In genomic region chr19:55578761-55579747, GRCh38 we compare ENCODE assay signal across 8 cellular contexts. TPM values are rescaled to one million over a fixed set of nuclear protein-coding genes. Genes with fewer than 3 reads are reported as not detected.
DNase-seq lines count a peak whose midpoint lies in the region; ATAC-seq, FAIRE-seq and TF ChIP-seq lines count a peak whose summit lies in the region.
"Had no signal": no experiment of that assay in that cellular context is flagged by ENCODE, and none has a peak within 500 bp of the region (broad histone marks: within the 10 kb centered on the region; RNA-seq: fewer than 3 reads in every experiment).

No MANE protein-coding gene starts in this region.

- POLR2A ChIA-PET in A549 (lab: Yijun Ruan, JAX): no interaction called here
- POLR2A ChIA-PET in PC-3 (lab: Charles Lee; ENCODE audit: unreplicated experiment): no interaction called here

- DNase-seq in A549 (ENCODE audit: low read depth in 1 of 2, low spot score in 1 of 2) (no peak), PC-3 (no peak), hepatocyte (ENCODE audit: low spot score) (no peak), midbrain (lab: John Stamatoyannopoulos, UW) (no peak)
- DNase-seq in activated CD4-positive, alpha-beta T cell treated with anti-CD3 and anti-CD28 coated beads for 1 hour: no peak

- H3K9me2 ChIP-seq in PC-3 (replicated peaks; ENCODE audit: low read length): no peaks in the 10 kb centered on the region
- no peaks in the 10 kb centered on the region for H3K9me2 ChIP-seq in hepatocyte (replicated peaks; ENCODE audit: insufficient read depth)

- H3K36me3 ChIP-seq in PC-3 (ENCODE audit: low read depth, low read length): no peaks in the 10 kb centered on the region; the same call in 1 of the 2 replicates
- no peaks in the 10 kb centered on the region for H3K36me3 ChIP-seq in hepatocyte (replicated peaks; ENCODE audit: insufficient read depth, low read depth)
- H3K36me3 ChIP-seq: neutrophil had no signal

- H3K27ac ChIP-seq in A549 (peak overlapping the region; percentile 99 to 100), PC-3 (ENCODE audit: low read length) (no peak overlapping the region), hepatocyte (no peak overlapping the region)
- H3K27ac ChIP-seq: neutrophil had no signal

- TF ChIP-seq RAD21 in A549 (conservative IDR thresholded peaks at IDR 0.05 in 1 of 2, IDR thresholded peaks at IDR 0.05 in 1 of 2): no peak

- H4K20me1 ChIP-seq in PC-3 (ENCODE audit: low read length) (no peaks in the 10 kb centered on the region), hepatocyte (ENCODE audit: insufficient read depth, poor library complexity, severe bottlenecking) (no peaks in the 10 kb centered on the region)

- intact Hi-C loops in PC-3 (cut with micrococcal nuclease): no loop called here

- no TSS peak for BruUV-seq in PC-3 (replicated peaks; lab: Mats Ljungman, UMichigan)

- TF ChIP-seq POLR2A in A549 (IDR thresholded peaks at IDR 0.05; ENCODE audit: low read length): no peak

- TF ChIP-seq EP300 in A549 (IDR thresholded peaks at IDR 0.05): no peak

- H3K4me2 ChIP-seq in A549 (peak overlapping the region; percentile 85), PC-3 (ENCODE audit: low read length) (peak overlapping the region; percentile 88), hepatocyte (peak overlapping the region; percentile 98)

- H3K79me2 ChIP-seq in PC-3 (ENCODE audit: low read length): peaks cover 24% of the 10 kb centered on the region
- H3K79me2 ChIP-seq in hepatocyte: peaks cover 23% of the 10 kb centered on the region

- H2AFZ ChIP-seq in PC-3 (ENCODE audit: low read length) (no peak overlapping the region), hepatocyte (no peak overlapping the region)

- TF ChIP-seq CTCF in A549 (IDR thresholded peaks at IDR 0.05) (no peak), PC-3 (conservative IDR thresholded peaks at IDR 0.05; ENCODE audit: low read depth, low read length) (no peak), hepatocyte (IDR thresholded peaks at IDR 0.05; ENCODE audit: poor library complexity) (no peak)

- H3K9ac ChIP-seq in PC-3 (ENCODE audit: low read length): peak overlapping the region; percentile 98

- H3K4me1 ChIP-seq in A549 (peaks cover 23% of the 10 kb centered on the region), PC-3 (ENCODE audit: insufficient read depth, low read length) (peaks cover 6% of the 10 kb centered on the region; the same call in 1 of the 2 replicates), hepatocyte (ENCODE audit: insufficient read depth) (peaks cover 6% of the 10 kb centered on the region)

- no peak for ATAC-seq in A549
- no peak for ATAC-seq in PC-3
- ATAC-seq in HG02798 (IDR thresholded peaks at IDR 0.05; ENCODE audit: poor library complexity, unreplicated experiment): no peak

- WGBS in A549 (ENCODE audit: missing lambda C conversion rate): 95% methylated on average over 85 of the region's 90 CpGs
- 94% methylated on average over 31 of the region's 90 CpGs for WGBS in hepatocyte (ENCODE audit: low lambda C conversion rate, missing lambda C conversion rate)

- H3K4me3 ChIP-seq in A549: peak overlapping the region; percentile 96
- peak overlapping the region; percentile 93 for H3K4me3 ChIP-seq in PC-3 (ENCODE audit: low read length)
- no peak overlapping the region for H3K4me3 ChIP-seq in hepatocyte

- FAIRE-seq in A549 (lab: Jason Lieb, UNC): no peak
- FAIRE-seq: G401.6 had no signal

- no peaks in the 10 kb centered on the region for H3F3A ChIP-seq in PC-3 (ENCODE audit: low read length, unreplicated experiment)

- H3K9me3 ChIP-seq in A549 (no peaks in the 10 kb centered on the region), PC-3 (ENCODE audit: low read length) (no peaks in the 10 kb centered on the region), hepatocyte (ENCODE audit: low read depth) (no peaks in the 10 kb centered on the region)
- H3K9me3 ChIP-seq: neutrophil had no signal

- CTCF ChIA-PET in A549 (lab: Yijun Ruan, JAX): interaction anchor here (1.0 to 1.3 kb wide), 3 partner anchors 9 to 111 kb away, joined by 3 to 5 read pairs (median 4); partner anchors contain the start of gene ZNF865
- CTCF ChIA-PET in PC-3 (lab: Charles Lee): no interaction called here

- H3K27me3 ChIP-seq in PC-3 (ENCODE audit: low read length) (no peaks in the 10 kb centered on the region), hepatocyte (no peaks in the 10 kb centered on the region)

TF ChIP-seq in A549, 52 proteins besides CTCF, POLR2A, EP300 and RAD21 (continues in another document):
- TF ChIP-seq MAX (IDR thresholded peaks at IDR 0.05): no peak
- no peak for TF ChIP-seq ZNF302 (CRISPR knock-in tag; IDR thresholded peaks at IDR 0.05)
- TF ChIP-seq HMGXB4 (CRISPR knock-in tag; IDR thresholded peaks at IDR 0.05; ENCODE audit: borderline replicate concordance): no peak
- TF ChIP-seq POLR2AphosphoS2 (conservative IDR thresholded peaks at IDR 0.05; ENCODE audit: low read length): no peak
- no peak for TF ChIP-seq ATOH8 (CRISPR knock-in tag; IDR thresholded peaks at IDR 0.05; ENCODE audit: low read depth)
- no peak for TF ChIP-seq HEYL (CRISPR knock-in tag; IDR thresholded peaks at IDR 0.05)
- TF ChIP-seq JUNB (IDR thresholded peaks at IDR 0.05): no peak
- TF ChIP-seq ESRRA (IDR thresholded peaks at IDR 0.05; ENCODE audit: borderline replicate concordance, low read length): no peak
- TF ChIP-seq FOXS1 (CRISPR knock-in tag; IDR thresholded peaks at IDR 0.05): no peak
- TF ChIP-seq RFX5 (IDR thresholded peaks at IDR 0.05): no peak

RNA-seq across cellular contexts. Expression of gene ZNF579, which starts 1.6 kb away (rescaled TPM):
- polyA plus RNA-seq in A549 (2011; rRNA removed) (4.2 and 6.5 TPM in 2 replicates), A549 (2017; fragmentation: RNase III; extraction: RNeasy Plus Mini Kit Qiagen cat#74134 plus additional on column Dnase treatment) (16.2 to 17.0 TPM (median 16.2 TPM) in 3 replicates), hepatocyte (14.8 and 21.7 TPM in 2 replicates)
- polyA plus RNA-seq in A549 (2012; cell fraction: cytosol; rRNA removed): 12.2 and 16.1 TPM in 2 replicates
- polyA plus RNA-seq in A549 (2012; cell fraction: nucleus; rRNA removed): 45.5 and 51.1 TPM in 2 replicates
- 11.4 and 12.8 TPM in 2 replicates for polyA minus RNA-seq in A549 (2011; rRNA and poly(A)+ RNA removed)
- total RNA-seq in PC-3 (2014; rRNA removed) (13.5 and 26.1 TPM in 2 replicates), hepatocyte (4.1 and 5.1 TPM in 2 replicates)

RNA-seq across cellular contexts. Expression of gene FIZ1, which starts 20.3 kb away (rescaled TPM):
- polyA plus RNA-seq in A549 (2011; rRNA removed) (10.3 and 10.4 TPM in 2 replicates), A549 (2017; fragmentation: RNase III; extraction: RNeasy Plus Mini Kit Qiagen cat#74134 plus additional on column Dnase treatment) (15.7 to 18.0 TPM (median 16.9 TPM) in 3 replicates), hepatocyte (14.0 and 16.4 TPM in 2 replicates)
- 11.8 and 16.0 TPM in 2 replicates for polyA plus RNA-seq in A549 (2012; cell fraction: cytosol; rRNA removed)
- polyA plus RNA-seq in A549 (2012; cell fraction: nucleus; rRNA removed): 20.4 and 23.1 TPM in 2 replicates
- polyA minus RNA-seq in A549 (2011; rRNA and poly(A)+ RNA removed): 7.9 and 10.2 TPM in 2 replicates
- total RNA-seq in PC-3 (2014; rRNA removed) (11.6 and 11.7 TPM in 2 replicates), hepatocyte (3.8 and 5.6 TPM in 2 replicates)

RNA-seq across cellular contexts. Expression of gene ZNF524, which starts 21.0 kb away (rescaled TPM):
- polyA plus RNA-seq in A549 (2011; rRNA removed) (5.0 and 6.4 TPM in 2 replicates), A549 (2017; fragmentation: RNase III; extraction: RNeasy Plus Mini Kit Qiagen cat#74134 plus additional on column Dnase treatment) (9.3 to 9.7 TPM (median 9.7 TPM) in 3 replicates), hepatocyte (18.5 and 19.5 TPM in 2 replicates)
- polyA plus RNA-seq in A549 (2012; cell fraction: cytosol; rRNA removed): 13.9 and 21.7 TPM in 2 replicates
- polyA plus RNA-seq in A549 (2012; cell fraction: nucleus; rRNA removed): 13.3 and 22.6 TPM in 2 replicates
- polyA minus RNA-seq in A549 (2011; rRNA and poly(A)+ RNA removed): 2.1 and 2.5 TPM in 2 replicates
- total RNA-seq in PC-3 (2014; rRNA removed) (27.7 and 33.1 TPM in 2 replicates), hepatocyte (8.4 and 12.4 TPM in 2 replicates)

RNA-seq across cellular contexts. Expression of gene ZNF865, which starts 26.4 kb away (rescaled TPM):
- polyA plus RNA-seq in A549 (2011; rRNA removed) (2.1 and 2.2 TPM in 2 replicates), A549 (2017; fragmentation: RNase III; extraction: RNeasy Plus Mini Kit Qiagen cat#74134 plus additional on column Dnase treatment) (7.1 to 7.9 TPM (median 7.8 TPM) in 3 replicates), hepatocyte (1.7 and 2.2 TPM in 2 replicates)
- polyA plus RNA-seq in A549 (2012; cell fraction: cytosol; rRNA removed): 6.3 and 10.9 TPM in 2 replicates
- 13.0 and 22.4 TPM in 2 replicates for polyA plus RNA-seq in A549 (2012; cell fraction: nucleus; rRNA removed)
- polyA minus RNA-seq in A549 (2011; rRNA and poly(A)+ RNA removed): 2.1 and 2.5 TPM in 2 replicates
- total RNA-seq in PC-3 (2014; rRNA removed) (5.5 and 8.2 TPM in 2 replicates), hepatocyte (3.0 and 3.1 TPM in 2 replicates)

RNA-seq across cellular contexts. Expression of gene SBK3, which starts 33.7 kb away (rescaled TPM):
- polyA plus RNA-seq in A549 (2011; rRNA removed): 0.89 and 1.1 TPM in 2 replicates
- 1.3 and 2.3 TPM in 2 replicates for polyA plus RNA-seq in A549 (2012; cell fraction: cytosol; rRNA removed)
- polyA plus RNA-seq in A549 (2012; cell fraction: nucleus; rRNA removed): 2.2 and 2.7 TPM in 2 replicates
- polyA plus RNA-seq in A549 (2017; fragmentation: RNase III; extraction: RNeasy Plus Mini Kit Qiagen cat#74134 plus additional on column Dnase treatment): 0.92 to 1.2 TPM (median 1.1 TPM) in 3 replicates
- 0.58 and 0.78 TPM in 2 replicates for polyA minus RNA-seq in A549 (2011; rRNA and poly(A)+ RNA removed)
- 0.46 TPM in 1 of 2 replicates, not detected in the other for total RNA-seq in PC-3 (2014; rRNA removed)
- 0.57 TPM in 1 of 2 replicates, not detected in the other for total RNA-seq in hepatocyte
- polyA plus RNA-seq in hepatocyte: 0.92 TPM in 1 of 2 replicates, not detected in the other

Comparison
In these comparisons a context has a peak if more than half of its experiments do, and no peak if none do; other contexts are left out.
1. H3K27ac ChIP-seq: peak in A549 (2 of 2); none in PC-3 (single experiment) and hepatocyte (single experiment).
2. Peak in every context shown above with its lines, with median percentiles within 50 percentile points of each other: H3K4me2 ChIP-seq.